In genomic region chr9:93100265-93100636, GRCh38 we compare ENCODE assay signal across 21 cellular contexts. TPM values are rescaled to one million over a fixed set of nuclear protein-coding genes. Genes with fewer than 3 reads are reported as not detected.
DNase-seq lines count a peak whose midpoint lies in the region; ATAC-seq, FAIRE-seq and TF ChIP-seq lines count a peak whose summit lies in the region.
"Had no signal": no experiment of that assay in that cellular context is flagged by ENCODE, and none has a peak within 500 bp of the region (broad histone marks: within the 10 kb centered on the region; RNA-seq: fewer than 3 reads in every experiment).

No MANE protein-coding gene starts in this region.

- CTCF ChIA-PET in HepG2 (lab: Yijun Ruan, JAX; ENCODE audit: low intra/inter-chr PET ratio, low total read pairs): no interaction called here

- no peak for TF ChIP-seq POLR2A in right lobe of liver (IDR thresholded peaks at IDR 0.05)
- TF ChIP-seq POLR2A in HepG2 (IDR thresholded peaks at IDR 0.05; ENCODE audit: insufficient read depth in 1 of 2, low read depth in 2 of 2, low read length in 2 of 2): no peak
- TF ChIP-seq POLR2A in esophagus muscularis mucosa (IDR thresholded peaks at IDR 0.05; ENCODE audit: low read depth): no peak

- no peak overlapping the region for H3K4me2 ChIP-seq in HepG2 (ENCODE audit: low read depth, low read length)
- H3K4me2 ChIP-seq in osteoblast (ENCODE audit: insufficient read depth, low read length): no peak overlapping the region

- H3K79me2 ChIP-seq in HepG2 (ENCODE audit: insufficient read depth, low read length) (peaks cover 28% of the 10 kb centered on the region), osteoblast (ENCODE audit: insufficient read depth, low read length) (peaks cover 84% of the 10 kb centered on the region)

- WGBS in right lobe of liver (ENCODE audit: insufficient coverage, low coverage, low lambda C conversion rate, missing lambda C conversion rate): 95% methylated on average over 8 of the region's 8 CpGs
- 92% methylated on average over 8 of the region's 8 CpGs for WGBS in HepG2 (ENCODE audit: low lambda C conversion rate)
- WGBS in aorta, 2 donors: 96 to 97% methylated on average over 8 of the region's 8 CpGs
- WGBS in esophagus muscularis mucosa: 95% methylated on average over 8 of the region's 8 CpGs

- H2AFZ ChIP-seq in HepG2 (ENCODE audit: low read length) (no peak overlapping the region), osteoblast (ENCODE audit: low read length) (no peak overlapping the region)

- TF ChIP-seq RAD21 in HepG2 (CRISPR knock-in tag; IDR thresholded peaks at IDR 0.05): no peak

- H3K4me3 ChIP-seq in right lobe of liver (no peak overlapping the region), HepG2 (replicated peaks in 1 of 3; ENCODE audit: insufficient read depth in 1 of 3, low read depth in 2 of 3, low read length in 3 of 3) (no peak overlapping the region), ascending aorta (no peak overlapping the region), mucosa of descending colon (no peak overlapping the region), aorta (ENCODE audit: low read length in 2 of 2) (no peak overlapping the region), osteoblast (ENCODE audit: insufficient read depth, low read length) (no peak overlapping the region), esophagus muscularis mucosa (no peak overlapping the region)
- H3K4me3 ChIP-seq: uterus had no signal

- no peak for ATAC-seq in right lobe of liver
- no peak for ATAC-seq in HepG2
- ATAC-seq in mucosa of descending colon: no peak
- ATAC-seq in aorta (ENCODE audit: low FRiP score): no peak
- ATAC-seq: sciatic nerve; stimulated activated naive CD8-positive, alpha-beta T cell treated with anti-CD3 and anti-CD28 coated beads, Interleukin-15, amount 100 ng/mL, for 72 hours had no signal

- H3K27ac ChIP-seq in right lobe of liver (no peak overlapping the region), HepG2 (ENCODE audit: extremely low read length, insufficient read depth, low read length) (no peak overlapping the region), ascending aorta (peak overlapping the region; percentile 96 to 97), aorta (ENCODE audit: low read depth in 1 of 2, low read length in 2 of 2) (no peak overlapping the region), osteoblast (ENCODE audit: low read depth, low read length) (no peak overlapping the region), esophagus muscularis mucosa (replicated peaks in 1 of 4) (peak overlapping the region in 2 of 4 donors; percentile 91 to 99)

- H3K4me1 ChIP-seq in right lobe of liver (peaks cover 0 to 5% (median 0%) of the 10 kb centered on the region in 4 donors), HepG2 (ENCODE audit: insufficient read depth, low read length) (peaks cover 26% of the 10 kb centered on the region), ascending aorta (peaks cover 19 to 33% of the 10 kb centered on the region in 2 donors), mucosa of descending colon (ENCODE audit: low read depth) (peaks cover 28% of the 10 kb centered on the region), aorta (ENCODE audit: control insufficient read depth in 1 of 2, insufficient read depth in 2 of 2, low read length in 2 of 2) (peaks cover 2 to 8% of the 10 kb centered on the region in 2 donors), osteoblast (ENCODE audit: insufficient read depth, low read length) (peaks cover 27% of the 10 kb centered on the region), esophagus muscularis mucosa (peaks cover 32 to 40% (median 37%) of the 10 kb centered on the region in 4 donors)

- no peaks in the 10 kb centered on the region; the same call in 1 of the 2 replicates for H4K20me1 ChIP-seq in HepG2 (ENCODE audit: insufficient read depth, low read length)
- H4K20me1 ChIP-seq in osteoblast (ENCODE audit: insufficient read depth, low read length): peaks cover 22% of the 10 kb centered on the region

- BruUV-seq in HepG2 (replicated peaks; lab: Mats Ljungman, UMichigan): no TSS peak

- in situ Hi-C loops in HepG2 (cut with HindIII; ENCODE audit: extremely low pct_ligation_motif_present, low pct_unique_long_range_greater_than_20kb): no loop called here

- H3K9me3 ChIP-seq in right lobe of liver: no peaks in the 10 kb centered on the region
- no peaks in the 10 kb centered on the region for H3K9me3 ChIP-seq in HepG2 (ENCODE audit: low read length)
- H3K9me3 ChIP-seq in ascending aorta: peaks cover 0 to 10% of the 10 kb centered on the region in 2 donors
- peaks cover 4% of the 10 kb centered on the region for H3K9me3 ChIP-seq in mucosa of descending colon
- H3K9me3 ChIP-seq in aorta (ENCODE audit: control insufficient read depth, low read length): no peaks in the 10 kb centered on the region
- H3K9me3 ChIP-seq in osteoblast (ENCODE audit: low read depth, low read length): no peaks in the 10 kb centered on the region
- H3K9me3 ChIP-seq in esophagus muscularis mucosa: peaks cover 0 to 6% (median 0%) of the 10 kb centered on the region in 4 donors

- H3K27me3 ChIP-seq in right lobe of liver (no peaks in the 10 kb centered on the region), HepG2 (ENCODE audit: control insufficient read depth in 1 of 2, insufficient read depth in 2 of 2, low read length in 2 of 2) (no peaks in the 10 kb centered on the region; a peak in 1 of 5 replicates), ascending aorta (no peaks in the 10 kb centered on the region), aorta (ENCODE audit: control insufficient read depth in 1 of 2, insufficient read depth in 2 of 2, low read length in 1 of 2) (no peaks in the 10 kb centered on the region), osteoblast (ENCODE audit: insufficient read depth, low read length) (no peaks in the 10 kb centered on the region), esophagus muscularis mucosa (no peaks in the 10 kb centered on the region)
- H3K27me3 ChIP-seq: uterus had no signal

- intact Hi-C loops in right lobe of liver (cut with DNase I): no loop called here
- intact Hi-C loops in HepG2 (cut with micrococcal nuclease; ENCODE audit: unreplicated experiment): no loop called here
- intact Hi-C loops in ascending aorta (cut with DNase I): no loop called here
- intact Hi-C loops in mucosa of descending colon (cut with DNase I, micrococcal nuclease): no loop called here
- intact Hi-C loops in aorta (cut with DNase I): no loop called here
- intact Hi-C loops in esophagus muscularis mucosa (cut with DNase I): no loop called here

- no peak for FAIRE-seq in HepG2 (lab: Jason Lieb, UNC)
- FAIRE-seq: GM19239, H54, keratinocyte had no signal

- TF ChIP-seq EP300 in HepG2 (IDR thresholded peaks at IDR 0.05; ENCODE audit: low read depth in 2 of 2, low read length in 2 of 2): no peak
- TF ChIP-seq EP300 in HepG2 (CRISPR knock-in tag; IDR thresholded peaks at IDR 0.05; ENCODE audit: borderline replicate concordance): no peak
- no peak for TF ChIP-seq EP300 in esophagus muscularis mucosa (IDR thresholded peaks at IDR 0.05)

- POLR2A ChIA-PET in HepG2 (lab: Yijun Ruan, JAX): no interaction called here

- no peak overlapping the region for H3K9ac ChIP-seq in HepG2 (ENCODE audit: insufficient read depth, low read depth, low read length)

- DNase-seq in right lobe of liver (peak in 2 of 3 donors; percentile 16 to 20), HepG2 (ENCODE audit: low spot score) (no peak), ascending aorta (ENCODE audit: low spot score in 2 of 2) (peak in 1 of 2 donors; percentile 58), mucosa of descending colon (peak in 2 of 3 donors; percentile 14 to 32), aorta (peak; percentile 22 to 36), hypothalamus (lab: John Stamatoyannopoulos, UW) (no peak), osteoblast (ENCODE audit: insufficient read length, low spot score, missing footprints) (no peak), esophagus muscularis mucosa (ENCODE audit: extremely low spot score) (no peak)
- DNase-seq: activated CD4-positive, alpha-beta memory T cell treated with anti-CD3 and anti-CD28 coated beads, Interleukin-2, amount 10 ng/mL, durations not matched to agents 7 days and 5 days; amygdala; IMR-90; NCI-H2081; nucleus accumbens; RPMI8226; stimulated activated CD4-positive, alpha-beta T cell treated with anti-CD3 and anti-CD28 coated beads, Interleukin-1b, Interleukin-23, amount 100 ng/mL, for 48 hours; stimulated activated naive CD8-positive, alpha-beta T cell treated with anti-CD3 and anti-CD28 coated beads, Interleukin-15, amount 100 ng/mL, for 72 hours had no signal

- no peaks in the 10 kb centered on the region for H3K36me3 ChIP-seq in right lobe of liver
- H3K36me3 ChIP-seq in HepG2 (replicated peaks in 1 of 2; ENCODE audit: control insufficient read depth in 1 of 2, insufficient read depth in 2 of 2, low read length in 2 of 2): no peaks in the 10 kb centered on the region
- H3K36me3 ChIP-seq in ascending aorta: peaks cover 0 to 13% of the 10 kb centered on the region in 2 donors
- H3K36me3 ChIP-seq in mucosa of descending colon (ENCODE audit: low read depth): no peaks in the 10 kb centered on the region
- H3K36me3 ChIP-seq in aorta (ENCODE audit: control insufficient read depth in 1 of 2, insufficient read depth in 2 of 2, low read length in 1 of 2): no peaks in the 10 kb centered on the region
- no peaks in the 10 kb centered on the region for H3K36me3 ChIP-seq in osteoblast (ENCODE audit: insufficient read depth, low read length)
- no peaks in the 10 kb centered on the region for H3K36me3 ChIP-seq in esophagus muscularis mucosa
- H3K36me3 ChIP-seq: uterus had no signal

- TF ChIP-seq CTCF in right lobe of liver (IDR thresholded peaks at IDR 0.05) (no peak), HepG2 (CRISPR knock-in tag; IDR thresholded peaks at IDR 0.05) (no peak), ascending aorta (IDR thresholded peaks at IDR 0.05) (no peak), mucosa of descending colon (IDR thresholded peaks at IDR 0.05) (no peak), osteoblast (IDR thresholded peaks at IDR 0.05; ENCODE audit: extremely low read depth, low read depth, low read length) (no peak), esophagus muscularis mucosa (IDR thresholded peaks at IDR 0.05) (no peak)

RNA-seq across cellular contexts. Expression of gene CARD19, which starts 4.2 kb away (rescaled TPM):
- 10 to 100 TPM in 3 of 6 experiments, 1 to 10 TPM in 3; 6.3 to 31.7 (median 12.1) TPM for total RNA-seq in right lobe of liver
- total RNA-seq in HepG2 (2016; rRNA removed; fragmentation: Illumina TruSeq; extraction: Trizol): 15.2 and 18.4 TPM in 2 replicates
- total RNA-seq in HepG2 (2016; cell fraction: cytosol; rRNA removed; fragmentation: Illumina TruSeq; extraction: Trizol; ENCODE audit: low read depth): 15.8 and 20.2 TPM in 2 replicates
- total RNA-seq in HepG2 (2016; cell fraction: insoluble cytoplasmic fraction; rRNA removed; fragmentation: Illumina TruSeq; extraction: Trizol): 18.6 and 20.5 TPM in 2 replicates
- total RNA-seq in HepG2 (2016; cell fraction: membrane; rRNA removed; fragmentation: Illumina TruSeq; extraction: Trizol): 17.3 and 29.5 TPM in 2 replicates
- 8.3 and 12.2 TPM in 2 replicates for total RNA-seq in HepG2 (2016; cell fraction: nucleus; rRNA removed; fragmentation: Illumina TruSeq; extraction: Trizol)
- polyA plus RNA-seq in HepG2 (2011; rRNA removed): 47.2 and 62.0 TPM in 2 replicates
- polyA plus RNA-seq in HepG2 (2011; cell fraction: cytosol; rRNA removed): 33.8 and 73.1 TPM in 2 replicates
- 101 and 106 TPM in 2 replicates for polyA plus RNA-seq in HepG2 (2011; cell fraction: nucleus; rRNA removed)
- polyA plus RNA-seq in HepG2 (2012): 14.6 TPM in 2 replicates
- polyA plus RNA-seq in HepG2 (2016; cell fraction: cytosol; fragmentation: Illumina TruSeq; extraction: Trizol; ENCODE audit: low read depth): 16.0 and 27.0 TPM in 2 replicates
- polyA plus RNA-seq in HepG2 (2016; cell fraction: insoluble cytoplasmic fraction; fragmentation: Illumina TruSeq; extraction: Trizol; ENCODE audit: low read depth): 14.7 and 18.5 TPM in 2 replicates
- polyA plus RNA-seq in HepG2 (2016; cell fraction: membrane; fragmentation: Illumina TruSeq; extraction: Trizol; ENCODE audit: low read depth): 13.4 and 18.5 TPM in 2 replicates
- polyA plus RNA-seq in HepG2 (2016; cell fraction: nucleus; fragmentation: Illumina TruSeq; extraction: Trizol; ENCODE audit: insufficient read depth, low read depth): 25.1 and 25.9 TPM in 2 replicates
- polyA minus RNA-seq in HepG2 (2011; rRNA and poly(A)+ RNA removed; ENCODE audit: low replicate concordance): 11.5 and 28.1 TPM in 2 replicates
- polyA minus RNA-seq in HepG2 (2011; cell fraction: cytosol; rRNA and poly(A)+ RNA removed): 14.0 and 17.6 TPM in 2 replicates
- 11.3 and 12.8 TPM in 2 replicates for polyA minus RNA-seq in HepG2 (2011; cell fraction: nucleus; rRNA and poly(A)+ RNA removed)
- 212 TPM for total RNA-seq in ascending aorta
- total RNA-seq in mucosa of descending colon: 10 to 100 TPM; 39.1 to 47.8 (median 44.2) TPM
- 10 to 100 TPM; 47.7 to 50.5 TPM for total RNA-seq in aorta
- polyA plus RNA-seq in aorta: 10 to 100 TPM; 80.1 to 92.3 TPM
- 38.4 and 38.6 TPM in 2 replicates for total RNA-seq in osteoblast
- 10 to 100 TPM; 54.0 to 83.6 (median 78.1) TPM for total RNA-seq in esophagus muscularis mucosa

RNA-seq across cellular contexts. Expression of gene NINJ1, which starts 33.8 kb away (rescaled TPM):
- total RNA-seq in right lobe of liver: 100 to 1,000 TPM in 1 of 6 experiments, 10 to 100 TPM in 5; 35.6 to 103 (median 65.1) TPM
- 77.1 and 92.1 TPM in 2 replicates for total RNA-seq in HepG2 (2016; rRNA removed; fragmentation: Illumina TruSeq; extraction: Trizol)
- total RNA-seq in HepG2 (2016; cell fraction: cytosol; rRNA removed; fragmentation: Illumina TruSeq; extraction: Trizol; ENCODE audit: low read depth): 104 and 127 TPM in 2 replicates
- total RNA-seq in HepG2 (2016; cell fraction: insoluble cytoplasmic fraction; rRNA removed; fragmentation: Illumina TruSeq; extraction: Trizol): 66.8 and 94.8 TPM in 2 replicates
- 149 and 180 TPM in 2 replicates for total RNA-seq in HepG2 (2016; cell fraction: membrane; rRNA removed; fragmentation: Illumina TruSeq; extraction: Trizol)
- 48.9 and 58.7 TPM in 2 replicates for total RNA-seq in HepG2 (2016; cell fraction: nucleus; rRNA removed; fragmentation: Illumina TruSeq; extraction: Trizol)
- polyA plus RNA-seq in HepG2 (2011; rRNA removed): 81.2 and 109 TPM in 2 replicates
- polyA plus RNA-seq in HepG2 (2011; cell fraction: cytosol; rRNA removed): 83.2 and 110 TPM in 2 replicates
- 62.3 and 83.6 TPM in 2 replicates for polyA plus RNA-seq in HepG2 (2011; cell fraction: nucleus; rRNA removed)
- 77.3 and 145 TPM in 2 replicates for polyA plus RNA-seq in HepG2 (2012)
- 196 and 226 TPM in 2 replicates for polyA plus RNA-seq in HepG2 (2016; cell fraction: cytosol; fragmentation: Illumina TruSeq; extraction: Trizol; ENCODE audit: low read depth)
- 104 and 130 TPM in 2 replicates for polyA plus RNA-seq in HepG2 (2016; cell fraction: insoluble cytoplasmic fraction; fragmentation: Illumina TruSeq; extraction: Trizol; ENCODE audit: low read depth)
- polyA plus RNA-seq in HepG2 (2016; cell fraction: membrane; fragmentation: Illumina TruSeq; extraction: Trizol; ENCODE audit: low read depth): 235 and 242 TPM in 2 replicates
- 122 and 127 TPM in 2 replicates for polyA plus RNA-seq in HepG2 (2016; cell fraction: nucleus; fragmentation: Illumina TruSeq; extraction: Trizol; ENCODE audit: insufficient read depth, low read depth)
- polyA minus RNA-seq in HepG2 (2011; rRNA and poly(A)+ RNA removed; ENCODE audit: low replicate concordance): 22.5 and 101 TPM in 2 replicates
- 26.1 and 26.7 TPM in 2 replicates for polyA minus RNA-seq in HepG2 (2011; cell fraction: cytosol; rRNA and poly(A)+ RNA removed)
- 17.8 and 21.8 TPM in 2 replicates for polyA minus RNA-seq in HepG2 (2011; cell fraction: nucleus; rRNA and poly(A)+ RNA removed)
- total RNA-seq in ascending aorta: 156 TPM
- total RNA-seq in mucosa of descending colon: 10 to 100 TPM; 19.5 to 68.9 (median 23.2) TPM
- 10 to 100 TPM; 66.8 to 80.3 TPM for total RNA-seq in aorta
- polyA plus RNA-seq in aorta: 100 to 1,000 TPM in 1 of 2 donors, 10 to 100 TPM in 1; 46.7 to 113 TPM
- 33.6 and 34.7 TPM in 2 replicates for total RNA-seq in osteoblast
- total RNA-seq in esophagus muscularis mucosa: 10 to 100 TPM; 69.3 to 90.6 (median 72.7) TPM

RNA-seq across cellular contexts. Expression of gene SUSD3, which starts 41.8 kb away (rescaled TPM):
- total RNA-seq in right lobe of liver: 10 to 100 TPM in 4 of 6 experiments, 1 to 10 TPM in 2; 6.5 to 51.5 (median 31.2) TPM
- total RNA-seq in HepG2 (2016; rRNA removed; fragmentation: Illumina TruSeq; extraction: Trizol): 6.0 and 7.0 TPM in 2 replicates
- total RNA-seq in HepG2 (2016; cell fraction: cytosol; rRNA removed; fragmentation: Illumina TruSeq; extraction: Trizol; ENCODE audit: low read depth): 10.2 and 12.4 TPM in 2 replicates
- 6.3 and 8.8 TPM in 2 replicates for total RNA-seq in HepG2 (2016; cell fraction: insoluble cytoplasmic fraction; rRNA removed; fragmentation: Illumina TruSeq; extraction: Trizol)
- total RNA-seq in HepG2 (2016; cell fraction: membrane; rRNA removed; fragmentation: Illumina TruSeq; extraction: Trizol): 10.0 and 14.6 TPM in 2 replicates
- 4.9 and 5.2 TPM in 2 replicates for total RNA-seq in HepG2 (2016; cell fraction: nucleus; rRNA removed; fragmentation: Illumina TruSeq; extraction: Trizol)
- 9.1 and 11.7 TPM in 2 replicates for polyA plus RNA-seq in HepG2 (2011; rRNA removed)
- 6.2 and 9.7 TPM in 2 replicates for polyA plus RNA-seq in HepG2 (2011; cell fraction: cytosol; rRNA removed)
- polyA plus RNA-seq in HepG2 (2011; cell fraction: nucleus; rRNA removed): 4.6 and 5.9 TPM in 2 replicates
- polyA plus RNA-seq in HepG2 (2012): 4.2 and 5.4 TPM in 2 replicates
- 12.5 and 16.5 TPM in 2 replicates for polyA plus RNA-seq in HepG2 (2016; cell fraction: cytosol; fragmentation: Illumina TruSeq; extraction: Trizol; ENCODE audit: low read depth)
- 5.3 and 7.1 TPM in 2 replicates for polyA plus RNA-seq in HepG2 (2016; cell fraction: insoluble cytoplasmic fraction; fragmentation: Illumina TruSeq; extraction: Trizol; ENCODE audit: low read depth)
- 12.6 and 14.6 TPM in 2 replicates for polyA plus RNA-seq in HepG2 (2016; cell fraction: membrane; fragmentation: Illumina TruSeq; extraction: Trizol; ENCODE audit: low read depth)
- 9.7 and 10.7 TPM in 2 replicates for polyA plus RNA-seq in HepG2 (2016; cell fraction: nucleus; fragmentation: Illumina TruSeq; extraction: Trizol; ENCODE audit: insufficient read depth, low read depth)
- polyA minus RNA-seq in HepG2 (2011; rRNA and poly(A)+ RNA removed; ENCODE audit: low replicate concordance): 7.9 TPM in 1 of 2 replicates, not detected in the other
- 1.8 and 2.8 TPM in 2 replicates for polyA minus RNA-seq in HepG2 (2011; cell fraction: cytosol; rRNA and poly(A)+ RNA removed)
- 0.90 and 0.99 TPM in 2 replicates for polyA minus RNA-seq in HepG2 (2011; cell fraction: nucleus; rRNA and poly(A)+ RNA removed)
- total RNA-seq in ascending aorta: not detected
- 1 to 10 TPM; 1.2 to 2.5 (median 1.8) TPM for total RNA-seq in mucosa of descending colon
- total RNA-seq in aorta: 10 to 100 TPM in 1 of 2 donors, 1 to 10 TPM in 1; 3.8 to 10.3 TPM
- 1 to 10 TPM; 2.6 to 5.0 TPM for polyA plus RNA-seq in aorta
- 0.36 and 0.88 TPM in 2 replicates for total RNA-seq in osteoblast
- 1 to 10 TPM in 3 of 4 donors, under 1 TPM in 1; 0.83 to 3.3 (median 1.4) TPM for total RNA-seq in esophagus muscularis mucosa

Comparison
In these comparisons a context has a peak if more than half of its experiments do, and no peak if none do; other contexts are left out.
1. DNase-seq: peak in right lobe of liver (2 of 3), mucosa of descending colon (2 of 3) and aorta (2 of 2); none in HepG2 (single experiment), hypothalamus (0 of 51), osteoblast (single experiment) and esophagus muscularis mucosa (single experiment).
2. H3K27ac ChIP-seq: peak in ascending aorta (2 of 2); none in right lobe of liver (0 of 3), HepG2 (single experiment), aorta (0 of 2) and osteoblast (single experiment).